Comparison of ENCODE assay signal across 9 cellular contexts in the genomic region with DNA sequence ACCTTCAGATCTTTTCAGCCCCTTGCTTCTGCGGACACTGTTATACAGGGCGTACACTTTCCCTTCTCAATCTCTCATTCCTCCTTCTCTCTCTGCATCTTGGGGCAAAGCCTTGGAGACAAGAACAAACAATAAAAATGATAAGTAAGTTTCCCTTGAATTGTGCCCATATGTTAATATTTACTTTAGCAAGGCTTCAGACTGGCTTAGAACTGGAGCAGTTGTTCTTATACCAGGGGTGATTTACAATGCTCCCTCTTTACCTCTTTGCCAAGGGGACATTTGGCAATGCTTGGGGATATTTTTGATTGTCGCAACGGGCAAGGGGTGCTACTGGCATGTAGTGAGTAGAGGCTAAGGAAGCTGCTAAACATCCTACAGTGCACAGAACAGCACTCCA. TPM values are rescaled to one million over a fixed set of nuclear protein-coding genes. Genes with fewer than 3 reads are reported as not detected.
"Had no signal": no experiment of that assay in that cellular context is flagged by ENCODE, and none has a peak within 500 bp of the region (broad histone marks: within the 10 kb centered on the region; RNA-seq: fewer than 3 reads in every experiment).

No MANE protein-coding gene starts in this region.

- ATAC-seq: GM12878 had no signal

- DNase-seq: GDM1, GF-D8 had no signal

- FAIRE-seq: G401.6, GM12878, GM12891, GM12892, GM18507, GM19239 had no signal

- H3K4me3 ChIP-seq: GM12878 had no signal

RNA-seq across cellular contexts. Expression of a gene that starts 31.7 kb away (rescaled TPM):
- total RNA-seq: G401 had no signal

RNA-seq across cellular contexts. Expression of a gene that starts 51.6 kb away (rescaled TPM):
- total RNA-seq: G401 had no signal
